ENCODE assay signal across 1 cellular context in the genomic region with DNA sequence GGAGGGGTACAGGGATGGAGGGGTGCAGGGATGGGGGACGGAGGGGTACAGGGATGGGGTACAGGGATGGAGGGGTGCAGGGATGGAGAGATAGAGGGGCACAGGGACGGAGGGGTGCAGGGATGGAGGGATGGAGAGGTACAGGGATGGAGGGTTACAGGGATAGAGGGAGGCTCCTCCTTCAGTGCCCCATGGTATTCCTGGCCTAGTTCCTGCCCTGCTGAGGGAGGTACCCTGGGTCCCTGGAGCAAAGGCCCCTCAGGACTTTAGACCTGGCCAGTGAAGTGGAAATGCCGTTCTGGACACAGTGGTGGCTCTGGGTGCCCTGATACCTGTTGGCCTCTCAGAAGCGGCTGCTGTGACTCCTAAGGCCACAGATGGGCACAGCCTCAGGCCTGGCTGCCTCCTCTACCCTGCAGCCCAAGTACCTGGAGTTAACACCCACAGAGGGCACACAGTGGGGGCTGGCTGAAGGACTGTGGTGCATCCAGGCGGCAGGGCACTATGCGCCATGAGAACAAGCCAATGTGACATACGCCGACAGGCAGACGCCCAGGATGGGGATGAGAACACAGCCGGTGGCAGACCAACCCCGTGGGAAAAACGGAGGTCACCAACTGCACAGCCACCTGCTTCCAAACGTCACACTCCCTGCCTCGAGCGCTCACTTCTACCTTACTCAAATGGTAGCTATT.
TF ChIP-seq lines count a peak whose summit lies in the region.

No MANE protein-coding gene starts in this region.

TF ChIP-seq in GM12878, 131 proteins besides CTCF, POLR2A, EP300 and RAD21:
- TF ChIP-seq POLR2AphosphoS5 (IDR thresholded peaks at IDR 0.05; ENCODE audit: low read length), result peak; percentile 39; the same call in 1 of the 2 replicates
- TF ChIP-seq, protein P1, sequence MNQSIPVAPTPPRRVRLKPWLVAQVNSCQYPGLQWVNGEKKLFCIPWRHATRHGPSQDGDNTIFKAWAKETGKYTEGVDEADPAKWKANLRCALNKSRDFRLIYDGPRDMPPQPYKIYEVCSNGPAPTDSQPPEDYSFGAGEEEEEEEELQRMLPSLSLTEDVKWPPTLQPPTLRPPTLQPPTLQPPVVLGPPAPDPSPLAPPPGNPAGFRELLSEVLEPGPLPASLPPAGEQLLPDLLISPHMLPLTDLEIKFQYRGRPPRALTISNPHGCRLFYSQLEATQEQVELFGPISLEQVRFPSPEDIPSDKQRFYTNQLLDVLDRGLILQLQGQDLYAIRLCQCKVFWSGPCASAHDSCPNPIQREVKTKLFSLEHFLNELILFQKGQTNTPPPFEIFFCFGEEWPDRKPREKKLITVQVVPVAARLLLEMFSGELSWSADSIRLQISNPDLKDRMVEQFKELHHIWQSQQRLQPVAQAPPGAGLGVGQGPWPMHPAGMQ (IDR thresholded peaks at IDR 0.05; ENCODE audit: borderline replicate concordance), result no peak
